In the genomic region with DNA sequence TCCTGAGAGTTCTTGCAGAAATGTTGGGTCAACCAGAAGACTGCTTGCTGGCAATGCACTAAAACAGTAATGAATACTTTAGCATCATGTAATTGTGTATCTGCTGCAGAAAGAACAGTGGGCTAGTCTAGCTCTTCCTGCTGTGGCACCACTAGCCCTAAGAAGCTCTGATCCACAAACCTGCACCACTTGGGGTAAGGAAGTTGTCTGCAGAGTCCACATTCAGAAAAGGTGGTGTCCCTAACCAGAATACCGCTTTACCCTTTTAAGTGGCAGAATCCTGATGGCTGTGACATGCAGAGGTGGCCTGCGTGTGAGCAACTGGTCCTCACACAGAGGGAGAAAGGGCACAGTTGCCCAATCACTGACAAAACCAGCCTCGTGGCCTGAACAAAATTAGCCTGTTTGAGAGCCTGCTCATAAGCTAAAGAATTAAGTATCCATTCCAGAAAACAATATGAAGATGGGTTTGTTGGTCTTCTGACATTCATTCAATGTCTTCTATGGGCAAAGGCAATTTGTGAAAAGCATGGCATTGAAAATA, we compare ENCODE assay signal across 25 cellular contexts.
DNase-seq lines count a peak whose midpoint lies in the region; ATAC-seq, FAIRE-seq and TF ChIP-seq lines count a peak whose summit lies in the region.
"Had no signal": no experiment of that assay in that cellular context is flagged by ENCODE, and none has a peak within 500 bp of the region (broad histone marks: within the 10 kb centered on the region; RNA-seq: fewer than 3 reads in every experiment).

No MANE protein-coding gene starts in this region.

- peaks cover 3% of the 10 kb centered on the region; the same call in 1 of the 2 replicates for H3K36me3 Mint-ChIP-seq in WTC11
- H3K36me3 Mint-ChIP-seq in naive thymus-derived CD4-positive, alpha-beta T cell, result no peaks in the 10 kb centered on the region
- H3K36me3 Mint-ChIP-seq: CD8-positive, alpha-beta memory T cell had no signal

- DNase-seq in A549 (ENCODE audit: low read depth in 1 of 2, low spot score in 1 of 2) (no peak), WTC11 (ENCODE audit: low spot score) (no peak), left lobe of liver (ENCODE audit: low spot score) (no peak), NCI-H1092 treated with DMSO at 0.1 percent for 48 hours (lab: John Stamatoyannopoulos, UW) (no peak)
- no peak for DNase-seq in naive thymus-derived CD4-positive, alpha-beta T cell
- DNase-seq: ACHN; AML-193; BE2C; Calu3; CD4-positive, alpha-beta T cell; CD8-positive, alpha-beta memory T cell; COR-L47; DMS53; DMS79 treated with DMSO at 0.1 percent for 48 hours; GF-D8; H9 had no signal

- no peak for TF ChIP-seq POLR2A in A549 (IDR thresholded peaks at IDR 0.05; ENCODE audit: low read length)

- ATAC-seq in A549 (no peak), WTC11 (peak; percentile 24), left lobe of liver (peak; percentile 61), HG03139 (IDR thresholded peaks at IDR 0.05; ENCODE audit: unreplicated experiment) (no peak)
- no peak for ATAC-seq in naive thymus-derived CD4-positive, alpha-beta T cell
- ATAC-seq: GM23338, HCT116 had no signal

- H3K27me3 ChIP-seq in naive thymus-derived CD4-positive, alpha-beta T cell (ENCODE audit: control insufficient read depth in 2 of 2, insufficient read depth in 2 of 2, low read length in 2 of 2), result no peaks in the 10 kb centered on the region
- H3K27me3 ChIP-seq: BE2C; BLaER1 treated with 17β-estradiol and CSF1 and Interleukin-3, amounts not matched to agents 10 nM and 100 nM had no signal

- POLR2A ChIA-PET in A549 (lab: Yijun Ruan, JAX), result no interaction called here
- POLR2A ChIA-PET in WTC11 (lab: Charles Lee), result no interaction called here
- POLR2A ChIA-PET in naive thymus-derived CD4-positive, alpha-beta T cell (lab: Charles Lee), result no interaction called here

- no peak overlapping the region for H3K4me3 Mint-ChIP-seq in WTC11
- no peak overlapping the region for H3K4me3 Mint-ChIP-seq in naive thymus-derived CD4-positive, alpha-beta T cell
- H3K4me3 Mint-ChIP-seq: CD14-positive monocyte; CD4-positive, alpha-beta T cell; CD8-positive, alpha-beta memory T cell; GM23338; H9 had no signal

- no peaks in the 10 kb centered on the region for H3K9me3 ChIP-seq in A549
- no peaks in the 10 kb centered on the region for H3K9me3 ChIP-seq in naive thymus-derived CD4-positive, alpha-beta T cell (ENCODE audit: control insufficient read depth in 2 of 3, low read length in 3 of 3)
- H3K9me3 ChIP-seq: BE2C; BLaER1 treated with 17β-estradiol and CSF1 and Interleukin-3, amounts not matched to agents 10 nM and 100 nM had no signal

- H3K9me3 Mint-ChIP-seq in WTC11, result no peaks in the 10 kb centered on the region
- H3K9me3 Mint-ChIP-seq in naive thymus-derived CD4-positive, alpha-beta T cell, result peaks cover 0 to 3% (median 0%) of the 10 kb centered on the region in 11 donors
- H3K9me3 Mint-ChIP-seq: CD4-positive, alpha-beta T cell; CD8-positive, alpha-beta memory T cell; GM23338; H9 had no signal

- no peaks in the 10 kb centered on the region for H3K36me3 ChIP-seq in naive thymus-derived CD4-positive, alpha-beta T cell (ENCODE audit: control insufficient read depth in 2 of 3, insufficient read depth in 3 of 3, low read length in 3 of 3)
- H3K36me3 ChIP-seq: BE2C; BLaER1 treated with 17β-estradiol and CSF1 and Interleukin-3, amounts not matched to agents 10 nM and 100 nM had no signal

- H3K4me1 ChIP-seq in A549, result peaks cover 55% of the 10 kb centered on the region
- H3K4me1 ChIP-seq in naive thymus-derived CD4-positive, alpha-beta T cell (ENCODE audit: control insufficient read depth in 2 of 2, insufficient read depth in 2 of 2, low read length in 2 of 2), result no peaks in the 10 kb centered on the region
- H3K4me1 ChIP-seq: BE2C had no signal

- H3K4me1 Mint-ChIP-seq in WTC11, result peaks cover 33% of the 10 kb centered on the region
- H3K4me1 Mint-ChIP-seq in naive thymus-derived CD4-positive, alpha-beta T cell, result peaks cover 0 to 5% (median 0%) of the 10 kb centered on the region in 7 donors
- H3K4me1 Mint-ChIP-seq: CD8-positive, alpha-beta memory T cell had no signal

- peak overlapping the region; percentile 43 to 93; a peak in 3 of 6 replicates for H3K27ac ChIP-seq in A549
- no peak overlapping the region for H3K27ac ChIP-seq in naive thymus-derived CD4-positive, alpha-beta T cell (ENCODE audit: low read depth, low read length)
- H3K27ac ChIP-seq: 22Rv1; BLaER1 treated with 17β-estradiol and CSF1 and Interleukin-3, amounts not matched to agents 10 nM and 100 nM had no signal

- TF ChIP-seq CTCF in A549 (IDR thresholded peaks at IDR 0.05), result no peak
- no peak for TF ChIP-seq CTCF in WTC11 (IDR thresholded peaks at IDR 0.05)

- no peak overlapping the region for H3K4me3 ChIP-seq in A549
- H3K4me3 ChIP-seq in naive thymus-derived CD4-positive, alpha-beta T cell (ENCODE audit: low read length), result no peak overlapping the region
- H3K4me3 ChIP-seq: BLaER1 treated with 17β-estradiol and CSF1 and Interleukin-3, amounts not matched to agents 10 nM and 100 nM; GM23338 had no signal

- 96% methylated on average over 3 of the region's 3 CpGs for WGBS in A549 (ENCODE audit: missing lambda C conversion rate)

- intact Hi-C loops in naive thymus-derived CD4-positive, alpha-beta T cell (cut with micrococcal nuclease), result no loop called here

- CTCF ChIA-PET in A549 (lab: Yijun Ruan, JAX) (interaction anchor here (0.9 to 2.0 kb wide), 6 partner anchors 9 to 188 kb away, joined by 3 to 8 read pairs (median 4); no protein-coding TSS in a partner anchor), WTC11 (lab: Charles Lee) (interaction anchor here (0.7 to 2.0 kb wide), 2 partner anchors 30 to 331 kb away, joined by 4 read pairs; no protein-coding TSS in a partner anchor)
- CTCF ChIA-PET in naive thymus-derived CD4-positive, alpha-beta T cell (lab: Charles Lee), result interaction anchor here (0.6 to 0.7 kb wide), 2 partner anchors 41 to 331 kb away, joined by 4 read pairs; no protein-coding TSS in a partner anchor

- no peak overlapping the region for H3K27ac Mint-ChIP-seq in WTC11
- H3K27ac Mint-ChIP-seq in naive thymus-derived CD4-positive, alpha-beta T cell, result no peak overlapping the region
- H3K27ac Mint-ChIP-seq: CD4-positive, alpha-beta T cell; GM23338 had no signal

- TF ChIP-seq EP300 in A549 (IDR thresholded peaks at IDR 0.05), result no peak

- TF ChIP-seq RAD21 in A549 (conservative IDR thresholded peaks at IDR 0.05 in 1 of 2, IDR thresholded peaks at IDR 0.05 in 1 of 2), result no peak

- peak overlapping the region; percentile 23; the same call in 1 of the 3 replicates for H3K4me2 ChIP-seq in A549
- H3K4me2 ChIP-seq: BLaER1 treated with 17β-estradiol and CSF1 and Interleukin-3, amounts not matched to agents 10 nM and 100 nM; GM23338 had no signal

- no peak for FAIRE-seq in A549 (lab: Jason Lieb, UNC)
- FAIRE-seq: A204.1, GM12891, GM18507 had no signal

- H3K27me3 Mint-ChIP-seq in WTC11 (ENCODE audit: low read depth), result no peaks in the 10 kb centered on the region
- H3K27me3 Mint-ChIP-seq in naive thymus-derived CD4-positive, alpha-beta T cell, result peaks cover 0 to 6% (median 0%) of the 10 kb centered on the region in 5 donors
- H3K27me3 Mint-ChIP-seq: CD4-positive, alpha-beta T cell had no signal

TF ChIP-seq in A549, 52 proteins besides CTCF, POLR2A, EP300 and RAD21:
- TF ChIP-seq ZSCAN20 (CRISPR knock-in tag; IDR thresholded peaks at IDR 0.05) (no peak), EHMT2 (IDR thresholded peaks at IDR 0.05; ENCODE audit: low read depth) (no peak), ZFP36 (IDR thresholded peaks at IDR 0.05; ENCODE audit: borderline replicate concordance, partially characterized antibody) (no peak), HOXB13 (CRISPR knock-in tag; IDR thresholded peaks at IDR 0.05; ENCODE audit: low read depth) (no peak), NR3C1 (IDR thresholded peaks at IDR 0.05) (no peak)

TF ChIP-seq in WTC11, 78 proteins besides CTCF, POLR2A, EP300 and RAD21:
- TF ChIP-seq, protein P1, sequence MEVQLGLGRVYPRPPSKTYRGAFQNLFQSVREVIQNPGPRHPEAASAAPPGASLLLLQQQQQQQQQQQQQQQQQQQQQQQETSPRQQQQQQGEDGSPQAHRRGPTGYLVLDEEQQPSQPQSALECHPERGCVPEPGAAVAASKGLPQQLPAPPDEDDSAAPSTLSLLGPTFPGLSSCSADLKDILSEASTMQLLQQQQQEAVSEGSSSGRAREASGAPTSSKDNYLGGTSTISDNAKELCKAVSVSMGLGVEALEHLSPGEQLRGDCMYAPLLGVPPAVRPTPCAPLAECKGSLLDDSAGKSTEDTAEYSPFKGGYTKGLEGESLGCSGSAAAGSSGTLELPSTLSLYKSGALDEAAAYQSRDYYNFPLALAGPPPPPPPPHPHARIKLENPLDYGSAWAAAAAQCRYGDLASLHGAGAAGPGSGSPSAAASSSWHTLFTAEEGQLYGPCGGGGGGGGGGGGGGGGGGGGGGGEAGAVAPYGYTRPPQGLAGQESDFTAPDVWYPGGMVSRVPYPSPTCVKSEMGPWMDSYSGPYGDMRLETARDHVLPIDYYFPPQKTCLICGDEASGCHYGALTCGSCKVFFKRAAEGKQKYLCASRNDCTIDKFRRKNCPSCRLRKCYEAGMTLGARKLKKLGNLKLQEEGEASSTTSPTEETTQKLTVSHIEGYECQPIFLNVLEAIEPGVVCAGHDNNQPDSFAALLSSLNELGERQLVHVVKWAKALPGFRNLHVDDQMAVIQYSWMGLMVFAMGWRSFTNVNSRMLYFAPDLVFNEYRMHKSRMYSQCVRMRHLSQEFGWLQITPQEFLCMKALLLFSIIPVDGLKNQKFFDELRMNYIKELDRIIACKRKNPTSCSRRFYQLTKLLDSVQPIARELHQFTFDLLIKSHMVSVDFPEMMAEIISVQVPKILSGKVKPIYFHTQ (CRISPR knock-in tag; IDR thresholded peaks at IDR 0.05), result no peak
- TF ChIP-seq NFYB (CRISPR knock-in tag; conservative IDR thresholded peaks at IDR 0.05; ENCODE audit: low read depth) (no peak), STAT6 (CRISPR knock-in tag; conservative IDR thresholded peaks at IDR 0.05; ENCODE audit: low read depth) (no peak), RELA (CRISPR knock-in tag; IDR thresholded peaks at IDR 0.05; ENCODE audit: borderline replicate concordance) (no peak)
TF ChIP-seq in WTC11: peak in this region for 0.

Comparison
In these comparisons a context has a peak if more than half of its experiments do, and no peak if none do; other contexts are left out.
1. ATAC-seq: peak in WTC11 (single experiment) and left lobe of liver (single experiment); none in A549 (0 of 2), naive thymus-derived CD4-positive, alpha-beta T cell (single experiment) and HG03139 (single experiment).